8 cellular contexts compared by ENCODE assay signal in the genomic region with DNA sequence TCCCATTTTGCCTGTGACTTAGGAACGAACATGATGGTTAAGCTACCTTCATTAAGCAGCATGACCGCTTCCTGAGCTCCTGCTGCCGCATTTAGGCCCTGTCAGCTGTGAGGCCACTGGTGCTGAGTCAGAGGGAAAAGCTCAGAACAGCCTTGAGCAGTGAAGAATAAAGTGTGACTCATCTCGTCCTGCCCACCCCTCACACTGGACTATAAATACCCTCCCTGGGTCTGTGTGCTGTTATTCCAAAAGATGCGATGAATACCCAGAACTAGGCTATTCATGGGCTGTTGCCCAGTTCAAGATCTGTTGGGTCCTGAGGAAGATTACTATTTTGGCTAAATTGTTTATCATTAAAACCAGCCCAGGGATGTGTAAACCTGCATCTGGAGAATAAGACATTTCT. TPM values are rescaled to one million over a fixed set of nuclear protein-coding genes. Genes with fewer than 3 reads are reported as not detected.
A peak's percentile ranks its signal among the peaks of the same experiment; 100 is the strongest.
DNase-seq lines count a peak whose midpoint lies in the region; ATAC-seq and TF ChIP-seq lines count a peak whose summit lies in the region.
"Not testable (repeated sequence)": the region's sequence is repeated elsewhere in the genome, so short reads cannot be mapped to it uniquely, and the experiment has no call there.

No MANE protein-coding gene starts in this region.

- not testable (repeated sequence) for H3K27ac ChIP-seq in upper lobe of right lung

- peaks cover 21% of the 10 kb centered on the region for H3K4me1 Mint-ChIP-seq in nephron

- ATAC-seq in GM18511 (IDR thresholded peaks at IDR 0.05; ENCODE audit: unreplicated experiment) (peak; percentile 93), GM21737 (IDR thresholded peaks at IDR 0.05; ENCODE audit: unreplicated experiment) (peak; percentile 92), HG03159 (IDR thresholded peaks at IDR 0.05; ENCODE audit: unreplicated experiment) (peak; percentile 86), upper lobe of right lung (peak; percentile 44)

- not testable (repeated sequence) for H3K9me3 ChIP-seq in upper lobe of right lung

- not testable (repeated sequence) for H3K4me3 ChIP-seq in astrocyte of the cerebellum (ENCODE audit: low read depth, low read length); upper lobe of right lung

- H3K9me3 Mint-ChIP-seq in nephron: not testable (repeated sequence)

- intact Hi-C loops in upper lobe of right lung (cut with DNase I): not testable (repeated sequence)

- not testable (repeated sequence) for H3K4me1 ChIP-seq in upper lobe of right lung

- not testable (repeated sequence) for H3K27me3 ChIP-seq in upper lobe of right lung

- H3K27ac Mint-ChIP-seq in nephron: peak overlapping the region; percentile 44 to 61 (median 49)

- H3K4me3 Mint-ChIP-seq in nephron: not testable (repeated sequence)

- not testable (repeated sequence) for H3K36me3 Mint-ChIP-seq in nephron (ENCODE audit: low read depth)

- peak; percentile 27 for DNase-seq in OCI-M1 (lab: John Stamatoyannopoulos, UW)
- DNase-seq in astrocyte of the cerebellum (ENCODE audit: low read depth): peak; percentile 67
- DNase-seq in glomerular visceral epithelial cell (ENCODE audit: extremely low spot score): peak; percentile 66
- DNase-seq in upper lobe of right lung: not testable (repeated sequence)

- in situ Hi-C loops in astrocyte of the cerebellum (cut with HindIII; ENCODE audit: low sequenced_read_pairs): not testable (repeated sequence)

- not testable (repeated sequence) for TF ChIP-seq CTCF in astrocyte of the cerebellum (IDR thresholded peaks at IDR 0.05; ENCODE audit: low read depth, low read length, missing control alignments); nephron (IDR thresholded peaks at IDR 0.05; ENCODE audit: unreplicated experiment in 3 of 3); upper lobe of right lung (IDR thresholded peaks at IDR 0.05)

- not testable (repeated sequence) for H3K36me3 ChIP-seq in upper lobe of right lung

- not testable (repeated sequence) for H3K27me3 Mint-ChIP-seq in nephron (ENCODE audit: low read depth)

RNA-seq across cellular contexts. Expression of a gene that starts 57.1 kb away (rescaled TPM):
- 77.0 TPM for total RNA-seq in upper lobe of right lung
